8 cellular contexts compared by ENCODE assay signal in the genomic region with DNA sequence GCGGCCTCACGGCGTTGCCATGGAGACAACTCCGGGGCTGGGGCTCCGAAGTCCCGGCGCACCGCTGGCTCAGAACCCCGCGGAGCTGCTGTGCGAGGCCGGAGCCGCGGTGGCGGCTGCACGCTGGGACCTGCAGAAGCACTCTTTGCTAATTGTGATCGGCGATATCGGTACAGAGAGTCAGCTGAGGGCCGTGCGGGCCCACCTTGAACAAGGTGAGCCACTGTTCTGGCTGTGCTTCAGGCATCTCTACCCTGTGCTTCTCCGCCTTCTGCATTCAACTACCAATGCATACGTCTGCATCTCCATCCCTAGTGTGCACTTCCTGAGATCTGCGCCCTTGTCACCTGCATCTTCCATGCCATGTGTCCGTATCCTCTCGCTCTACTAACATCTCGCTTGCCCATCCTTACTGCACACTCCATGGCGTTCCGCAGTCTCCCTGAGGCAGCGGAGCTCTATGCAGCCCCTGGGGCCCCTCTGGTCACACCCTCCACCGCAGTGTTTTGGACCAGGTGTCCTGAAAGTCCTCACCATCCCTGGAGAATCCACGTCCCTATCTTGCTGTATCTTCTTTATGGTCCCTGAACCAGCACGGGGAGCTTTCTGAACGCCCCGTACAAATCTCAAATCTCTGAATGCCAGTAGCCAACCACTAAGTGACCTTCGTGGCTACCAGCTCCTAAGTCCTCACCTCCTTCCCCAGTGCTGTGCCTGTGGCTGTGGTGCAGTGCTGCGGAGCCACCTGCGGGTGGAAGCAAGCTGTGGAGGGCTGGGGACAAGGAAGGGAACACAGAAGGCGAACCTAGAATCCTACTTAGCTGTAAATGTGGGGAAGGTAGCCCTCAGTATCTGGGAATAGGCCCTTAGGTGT. TPM values are rescaled to one million over a fixed set of nuclear protein-coding genes. Genes with fewer than 3 reads are reported as not detected.
DNase-seq lines count a peak whose midpoint lies in the region; ATAC-seq and TF ChIP-seq lines count a peak whose summit lies in the region.

No MANE protein-coding gene starts in this region.

- H3K27me3 ChIP-seq in SJCRH30 = no peaks in the 10 kb centered on the region
- no peaks in the 10 kb centered on the region for H3K27me3 ChIP-seq in colonic mucosa
- no peaks in the 10 kb centered on the region for H3K27me3 ChIP-seq in muscle layer of duodenum (ENCODE audit: low read depth, low read length)
- H3K27me3 ChIP-seq in aorta (ENCODE audit: control insufficient read depth in 1 of 2, insufficient read depth in 2 of 2, low read length in 1 of 2) = no peaks in the 10 kb centered on the region

- H3K4me3 ChIP-seq in SJCRH30 (peak overlapping the region; percentile 60), colonic mucosa (peak overlapping the region; percentile 46), muscle layer of duodenum (ENCODE audit: low read depth in 1 of 2, low read length in 2 of 2) (peak overlapping the region; percentile 72 to 85), aorta (ENCODE audit: low read length in 2 of 2) (peak overlapping the region; percentile 4 to 12)

- H3K27ac ChIP-seq in SJCRH30 (no peak overlapping the region), colonic mucosa (no peak overlapping the region), muscle layer of duodenum (ENCODE audit: low read length) (no peak overlapping the region), aorta (ENCODE audit: low read depth in 1 of 2, low read length in 2 of 2) (no peak overlapping the region)

- peak; percentile 12 for ATAC-seq in HG03066 (IDR thresholded peaks at IDR 0.05; ENCODE audit: low read depth, unreplicated experiment)
- ATAC-seq in aorta (ENCODE audit: low FRiP score) = no peak
- no peak for ATAC-seq in GM19452 (IDR thresholded peaks at IDR 0.05; ENCODE audit: unreplicated experiment)
- ATAC-seq in HG03432 (IDR thresholded peaks at IDR 0.05; ENCODE audit: unreplicated experiment) = no peak

- no peaks in the 10 kb centered on the region for H3K9me3 ChIP-seq in SJCRH30 (replicated peaks)
- no peaks in the 10 kb centered on the region for H3K9me3 ChIP-seq in colonic mucosa
- H3K9me3 ChIP-seq in muscle layer of duodenum (ENCODE audit: control insufficient read depth in 1 of 2, low read length in 2 of 2) = no peaks in the 10 kb centered on the region
- H3K9me3 ChIP-seq in aorta (ENCODE audit: control insufficient read depth, low read length) = no peaks in the 10 kb centered on the region

- H3K36me3 ChIP-seq in SJCRH30 (no peaks in the 10 kb centered on the region), colonic mucosa (no peaks in the 10 kb centered on the region), muscle layer of duodenum (ENCODE audit: control insufficient read depth in 1 of 2, insufficient read depth in 2 of 2, low read length in 2 of 2) (no peaks in the 10 kb centered on the region), aorta (ENCODE audit: control insufficient read depth in 1 of 2, insufficient read depth in 2 of 2, low read length in 1 of 2) (no peaks in the 10 kb centered on the region)

- intact Hi-C loops in colonic mucosa (cut with DNase I) (no loop called here), aorta (cut with DNase I) (loop anchor here in 1 of 2 donors (10.0 kb wide), 1 partner anchor 66 kb away; no protein-coding TSS in a partner anchor)

- DNase-seq in EH (ENCODE audit: low read depth) (peak; percentile 24), SJCRH30 (peak; percentile 45 to 47), colonic mucosa (peak; percentile 39), aorta (no peak)

- no peak for TF ChIP-seq CTCF in colonic mucosa (IDR thresholded peaks at IDR 0.05)

- peak overlapping the region; percentile 36 to 60 for H3K9ac ChIP-seq in colonic mucosa (ENCODE audit: low read depth in 2 of 2, low read length in 2 of 2)

- 9 to 10% methylated on average over 39 of the region's 39 CpGs for WGBS in aorta, 2 donors

- H3K4me1 ChIP-seq in SJCRH30 = peaks cover 45% of the 10 kb centered on the region
- peaks cover 6% of the 10 kb centered on the region for H3K4me1 ChIP-seq in colonic mucosa
- peaks cover 5 to 37% of the 10 kb centered on the region in 2 donors for H3K4me1 ChIP-seq in muscle layer of duodenum (ENCODE audit: control insufficient read depth in 1 of 2, insufficient read depth in 2 of 2, low read length in 2 of 2)
- peaks cover 2 to 3% of the 10 kb centered on the region in 2 donors for H3K4me1 ChIP-seq in aorta (ENCODE audit: control insufficient read depth in 1 of 2, insufficient read depth in 2 of 2, low read length in 2 of 2)

RNA-seq across cellular contexts. Expression of a gene that starts 6.2 kb away (rescaled TPM):
- total RNA-seq in SJCRH30 (2014; rRNA removed; shearing (Covaris generic)) = 10.1 and 10.3 TPM in 2 replicates
- total RNA-seq in colonic mucosa = 1 to 10 TPM; 1.9 to 5.6 TPM
- 10 to 100 TPM; 36.4 to 49.3 TPM for total RNA-seq in aorta
- polyA plus RNA-seq in aorta = 1 to 10 TPM; 5.2 to 5.5 TPM

RNA-seq across cellular contexts. Expression of a gene that starts 18.3 kb away (rescaled TPM):
- 44.1 and 44.6 TPM in 2 replicates for total RNA-seq in SJCRH30 (2014; rRNA removed; shearing (Covaris generic))
- 10 to 100 TPM; 27.7 to 31.4 TPM for total RNA-seq in colonic mucosa
- total RNA-seq in aorta = 10 to 100 TPM; 37.7 to 63.2 TPM
- 10 to 100 TPM in 1 of 2 donors, 1 to 10 TPM in 1; 3.4 to 22.5 TPM for polyA plus RNA-seq in aorta

Comparison
In these comparisons a context has a peak if more than half of its experiments do, and no peak if none do; other contexts are left out.
1. DNase-seq: peak in EH (single experiment), SJCRH30 (2 of 2) and colonic mucosa (single experiment); none in aorta (0 of 2).
2. H3K4me3 ChIP-seq: peak in every context shown above with its lines; median percentile 78 in muscle layer of duodenum; 60 in SJCRH30; 46 in colonic mucosa; 8 in aorta.